8 cellular contexts compared by ENCODE assay signal in genomic region chr19:10193666-10194499, GRCh38. TPM values are rescaled to one million over a fixed set of nuclear protein-coding genes. Genes with fewer than 3 reads are reported as not detected.
A peak's percentile ranks its signal among the peaks of the same experiment; 100 is the strongest.
DNase-seq lines count a peak whose midpoint lies in the region; ATAC-seq and TF ChIP-seq lines count a peak whose summit lies in the region.

No MANE protein-coding gene starts in this region.

- H3K9me3 Mint-ChIP-seq in stimulated activated naive CD8-positive, alpha-beta T cell treated with anti-CD3 and anti-CD28 coated beads, Interleukin-15, amount 100 ng/mL, for 72 hours, result no peaks in the 10 kb centered on the region

- peak overlapping the region; percentile 91 to 95 for H3K4me3 Mint-ChIP-seq in stimulated activated naive CD8-positive, alpha-beta T cell treated with anti-CD3 and anti-CD28 coated beads, Interleukin-15, amount 100 ng/mL, for 72 hours

- H3K27ac Mint-ChIP-seq in stimulated activated naive CD8-positive, alpha-beta T cell treated with anti-CD3 and anti-CD28 coated beads, Interleukin-15, amount 100 ng/mL, for 72 hours, result peak overlapping the region; percentile 98 to 99

- H3K27me3 Mint-ChIP-seq in stimulated activated naive CD8-positive, alpha-beta T cell treated with anti-CD3 and anti-CD28 coated beads, Interleukin-15, amount 100 ng/mL, for 72 hours, result no peaks in the 10 kb centered on the region

- H3K4me1 Mint-ChIP-seq in stimulated activated naive CD8-positive, alpha-beta T cell treated with anti-CD3 and anti-CD28 coated beads, Interleukin-15, amount 100 ng/mL, for 72 hours, result peaks cover 52% of the 10 kb centered on the region

- in situ Hi-C loops in SK-MEL-5 (cut with HindIII; ENCODE audit: low pct_unique_long_range_greater_than_20kb, low sequenced_read_pairs), result no loop called here

- no peak for TF ChIP-seq CTCF in coronary artery (IDR thresholded peaks at IDR 0.05)
- no peak for TF ChIP-seq CTCF in lower lobe of right lung (IDR thresholded peaks at IDR 0.05)

- H3K27ac ChIP-seq in coronary artery (peak overlapping the region; percentile 55 to 89), lower lobe of right lung (peak overlapping the region; percentile 84)

- H3K9me3 ChIP-seq in lower lobe of right lung, result no peaks in the 10 kb centered on the region

- DNase-seq in A172 (ENCODE audit: low spot score), result peak; percentile 62
- peak; percentile 2 for DNase-seq in SK-MEL-5 (ENCODE audit: low read depth, low spot score)
- peak; percentile 80 for DNase-seq in coronary artery (ENCODE audit: low spot score)
- DNase-seq in lower lobe of right lung, result no peak
- DNase-seq in stimulated activated naive CD8-positive, alpha-beta T cell treated with anti-CD3 and anti-CD28 coated beads, Interleukin-15, amount 100 ng/mL, for 72 hours, result no peak
- DNase-seq in retina, result no peak

- no peaks in the 10 kb centered on the region for H3K27me3 ChIP-seq in lower lobe of right lung (ENCODE audit: low read depth)

- peaks cover 28% of the 10 kb centered on the region for H3K4me1 ChIP-seq in lower lobe of right lung

- peak; percentile 25 for ATAC-seq in GM18502 (IDR thresholded peaks at IDR 0.05; ENCODE audit: poor library complexity, unreplicated experiment)
- peak; percentile 14 for ATAC-seq in HG03108 (IDR thresholded peaks at IDR 0.05; ENCODE audit: unreplicated experiment)
- ATAC-seq in lower lobe of right lung, result peak; percentile 22 to 62
- ATAC-seq in stimulated activated naive CD8-positive, alpha-beta T cell treated with anti-CD3 and anti-CD28 coated beads, Interleukin-15, amount 100 ng/mL, for 72 hours, result no peak

- H3K36me3 ChIP-seq in lower lobe of right lung, result no peaks in the 10 kb centered on the region

- intact Hi-C loops in lower lobe of right lung (cut with DNase I), result no loop called here

- H3K4me3 ChIP-seq in coronary artery (peak overlapping the region; percentile 85), lower lobe of right lung (peak overlapping the region; percentile 96)

RNA-seq across cellular contexts. Expression of gene DNMT1, which starts 0.9 kb away (rescaled TPM):
- total RNA-seq in A172 (2014; rRNA removed; shearing (Covaris generic)), result 99.5 and 132 TPM in 2 replicates
- 34.1 and 42.1 TPM in 2 replicates for total RNA-seq in SK-MEL-5 (2014; rRNA removed; shearing (Covaris generic))
- polyA plus RNA-seq in SK-MEL-5 (2015; cell fraction: cytosol; rRNA removed), result 65.2 and 76.4 TPM in 2 replicates
- 178 and 204 TPM in 2 replicates for polyA plus RNA-seq in SK-MEL-5 (2015; cell fraction: nucleus; rRNA removed)
- 65.5 TPM for total RNA-seq in lower lobe of right lung

RNA-seq across cellular contexts. Expression of gene S1PR2, which starts 37.2 kb away (rescaled TPM):
- total RNA-seq in A172 (2014; rRNA removed; shearing (Covaris generic)), result 1.7 and 2.5 TPM in 2 replicates
- total RNA-seq in SK-MEL-5 (2014; rRNA removed; shearing (Covaris generic)), result 4.7 and 4.9 TPM in 2 replicates
- polyA plus RNA-seq in SK-MEL-5 (2015; cell fraction: cytosol; rRNA removed), result 6.1 and 6.6 TPM in 2 replicates
- 0.81 and 1.6 TPM in 2 replicates for polyA plus RNA-seq in SK-MEL-5 (2015; cell fraction: nucleus; rRNA removed)
- 15.4 TPM for total RNA-seq in lower lobe of right lung

RNA-seq across cellular contexts. Expression of gene MRPL4, which starts 58.1 kb away (rescaled TPM):
- 130 and 157 TPM in 2 replicates for total RNA-seq in A172 (2014; rRNA removed; shearing (Covaris generic))
- 66.9 and 68.1 TPM in 2 replicates for total RNA-seq in SK-MEL-5 (2014; rRNA removed; shearing (Covaris generic))
- 139 and 144 TPM in 2 replicates for polyA plus RNA-seq in SK-MEL-5 (2015; cell fraction: cytosol; rRNA removed)
- 72.8 and 87.4 TPM in 2 replicates for polyA plus RNA-seq in SK-MEL-5 (2015; cell fraction: nucleus; rRNA removed)
- total RNA-seq in lower lobe of right lung, result 40.3 TPM

Comparison
In these comparisons a context has a peak if more than half of its experiments do, and no peak if none do; other contexts are left out.
1. DNase-seq: peak in A172 (single experiment), SK-MEL-5 (single experiment) and coronary artery (single experiment); none in lower lobe of right lung (single experiment), stimulated activated naive CD8-positive, alpha-beta T cell treated with anti-CD3 and anti-CD28 coated beads, Interleukin-15, amount 100 ng/mL, for 72 hours (0 of 2) and retina (single experiment).